ENCODE assay signal across 24 cellular contexts in genomic region chr7:1950066-1950622, GRCh38.
DNase-seq lines count a peak whose midpoint lies in the region; ATAC-seq and TF ChIP-seq lines count a peak whose summit lies in the region.
"Had no signal": no experiment of that assay in that cellular context is flagged by ENCODE, and none has a peak within 500 bp of the region (broad histone marks: within the 10 kb centered on the region; RNA-seq: fewer than 3 reads in every experiment).

No MANE protein-coding gene starts in this region.

- no peak overlapping the region for H3K27ac ChIP-seq in right atrium auricular region
- H3K27ac ChIP-seq: pancreas, SJSA1, suprapubic skin, vagina had no signal

- peak overlapping the region; percentile 28 for H3K27ac Mint-ChIP-seq in glutamatergic neuron (ENCODE audit: unreplicated experiment)

- H3K36me3 ChIP-seq in right atrium auricular region, result no peaks in the 10 kb centered on the region
- H3K36me3 ChIP-seq: MG63, pancreas, SJSA1, suprapubic skin, vagina had no signal

- no peaks in the 10 kb centered on the region for H3K27me3 ChIP-seq in right atrium auricular region
- H3K27me3 ChIP-seq: MG63, pancreas, SJSA1, suprapubic skin, vagina had no signal

- H3K36me3 Mint-ChIP-seq in glutamatergic neuron (ENCODE audit: unreplicated experiment), result no peaks in the 10 kb centered on the region
- H3K36me3 Mint-ChIP-seq: brain, naive B cell had no signal

- H3K4me3 Mint-ChIP-seq in glutamatergic neuron (ENCODE audit: unreplicated experiment), result no peak overlapping the region
- H3K4me3 Mint-ChIP-seq: brain; CD8-positive, alpha-beta memory T cell had no signal

- H3K4me1 Mint-ChIP-seq in glutamatergic neuron (ENCODE audit: low read depth, unreplicated experiment), result peaks cover 15% of the 10 kb centered on the region
- H3K4me1 Mint-ChIP-seq: brain had no signal

- ATAC-seq in Right ventricle myocardium inferior, result no peak
- no peak for ATAC-seq in SK-N-SH treated with all-trans-retinoic acid at 6 μM for 48 hours
- ATAC-seq: GM12878, HCT116 had no signal

- H3K4me1 ChIP-seq in right atrium auricular region, result peaks cover 0 to 10% of the 10 kb centered on the region in 2 donors
- H3K4me1 ChIP-seq: pancreas, SJSA1 had no signal

- H3K9me3 Mint-ChIP-seq in glutamatergic neuron (ENCODE audit: unreplicated experiment), result peaks cover 6% of the 10 kb centered on the region
- H3K9me3 Mint-ChIP-seq: CD8-positive, alpha-beta memory T cell; naive B cell had no signal

- peaks cover 12% of the 10 kb centered on the region for H3K27me3 Mint-ChIP-seq in glutamatergic neuron (ENCODE audit: unreplicated experiment)
- H3K27me3 Mint-ChIP-seq: brain; CD8-positive, alpha-beta memory T cell; naive B cell had no signal

- no peak for TF ChIP-seq CTCF in right atrium auricular region (IDR thresholded peaks at IDR 0.05)
- TF ChIP-seq CTCF in glutamatergic neuron (IDR thresholded peaks at IDR 0.05; ENCODE audit: partially characterized antibody, unreplicated experiment), result no peak

- H3K4me3 ChIP-seq in right atrium auricular region, result no peak overlapping the region
- H3K4me3 ChIP-seq: GM12878, MG63, pancreas, SJSA1, suprapubic skin, vagina had no signal

- peak; percentile 57 for DNase-seq in Right ventricle myocardium inferior (ENCODE audit: missing footprints)
- DNase-seq in right atrium auricular region (ENCODE audit: low spot score), result no peak
- DNase-seq in DMS79 treated with DMSO at 0.1 percent for 48 hours (lab: John Stamatoyannopoulos, UW), result peak; percentile 51
- peak; percentile 11 for DNase-seq in glutamatergic neuron
- peak; percentile 25 for DNase-seq in retina
- DNase-seq in D341Med (ENCODE audit: low spot score), result no peak
- DNase-seq in NCI-H187 (lab: John Stamatoyannopoulos, UW), result no peak
- DNase-seq: activated CD4-positive, alpha-beta T cell treated with anti-CD3 and anti-CD28 coated beads, Interleukin-2, amount 50 U/mL, for 1 hour; DND-41; MG63; naive B cell; NCI-H1436 treated with DMSO at 0.1 percent for 48 hours; NCI-H226; NCI-H82; T-helper 2 cell had no signal

- no peaks in the 10 kb centered on the region for H3K9me3 ChIP-seq in right atrium auricular region
- H3K9me3 ChIP-seq: MG63, pancreas, SJSA1, suprapubic skin, vagina had no signal

- intact Hi-C loops in Right ventricle myocardium inferior (cut with DNase I), result no loop called here

TF ChIP-seq in SK-N-SH treated with all-trans-retinoic acid at 6 μM for 48 hours, 23 proteins besides CTCF, POLR2A, EP300 and RAD21:
- TF ChIP-seq BACH2 (CRISPR knock-in tag; IDR thresholded peaks at IDR 0.05; ENCODE audit: borderline replicate concordance) (no peak), ZFP30 (CRISPR knock-in tag; IDR thresholded peaks at IDR 0.05) (no peak)
TF ChIP-seq in SK-N-SH treated with all-trans-retinoic acid at 6 μM for 48 hours: peak in this region for 0.

Comparison
In these comparisons a context has a peak if more than half of its experiments do, and no peak if none do; other contexts are left out.
1. DNase-seq: peak in Right ventricle myocardium inferior (single experiment), DMS79 treated with DMSO at 0.1 percent for 48 hours (single experiment), glutamatergic neuron (single experiment) and retina (single experiment); none in right atrium auricular region (single experiment), D341Med (single experiment) and NCI-H187 (0 of 2).